ENCODE assay signal across 9 cellular contexts in the genomic region with DNA sequence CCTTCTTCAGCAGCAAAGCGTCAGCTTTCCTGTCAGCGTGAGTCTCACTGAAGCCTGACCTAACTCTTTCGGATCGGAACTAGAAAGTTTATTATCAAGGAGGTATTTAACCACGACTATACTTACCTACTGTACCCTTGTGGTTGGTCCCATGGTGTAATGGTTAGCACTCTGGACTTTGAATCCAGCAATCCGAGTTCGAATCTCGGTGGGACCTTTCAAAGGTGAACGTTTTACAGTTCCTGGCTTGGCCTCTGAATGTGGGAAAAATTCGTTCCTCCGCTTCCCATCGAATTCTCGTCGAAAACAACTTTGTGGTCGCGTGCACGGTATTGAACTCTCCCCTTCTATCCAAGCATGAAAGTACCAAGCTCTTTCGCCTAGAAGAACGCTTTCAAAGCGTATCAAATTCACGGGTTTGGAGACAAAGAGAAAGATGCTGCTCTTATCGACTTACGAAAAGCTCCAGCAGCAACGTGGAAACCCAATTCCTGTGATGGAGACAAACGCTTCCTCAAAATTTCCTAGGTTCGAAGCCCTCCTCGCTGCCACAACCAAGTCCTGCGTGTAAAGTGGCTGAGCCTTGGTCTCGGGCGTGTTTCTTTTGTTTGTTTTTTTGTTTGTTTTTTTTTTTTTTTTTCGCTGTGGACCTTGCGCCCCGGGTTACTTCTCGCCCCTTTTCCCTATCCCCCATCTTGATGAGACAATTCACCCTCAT.
A peak's percentile ranks its signal among the peaks of the same experiment; 100 is the strongest.
DNase-seq lines count a peak whose midpoint lies in the region; ATAC-seq and TF ChIP-seq lines count a peak whose summit lies in the region.
"Had no signal": no experiment of that assay in that cellular context is flagged by ENCODE, and none has a peak within 500 bp of the region (broad histone marks: within the 10 kb centered on the region; RNA-seq: fewer than 3 reads in every experiment).

No MANE protein-coding gene starts in this region.

- H3K4me3 ChIP-seq in Caco-2 (ENCODE audit: low read depth, low read length) = peak overlapping the region; percentile 3; the same call in 1 of the 2 replicates
- H3K4me3 ChIP-seq: upper lobe of left lung had no signal

- TSS peak; percentile 100 for BruUV-seq in Caco-2 (replicated peaks; lab: Mats Ljungman, UMichigan)

- no peaks in the 10 kb centered on the region for H3K27me3 ChIP-seq in Caco-2 (replicated peaks; ENCODE audit: control insufficient read depth, insufficient read depth, low read length)

- peaks cover 11% of the 10 kb centered on the region for H3K4me1 Mint-ChIP-seq in Caco-2 (ENCODE audit: low read depth, unreplicated experiment)
- H3K4me1 Mint-ChIP-seq in activated CD4-positive, alpha-beta T cell treated with anti-CD3 and anti-CD28 coated beads, Interleukin-2, amount 10 ng/mL, durations not matched to agents 7 days and 5 days = peaks cover 39% of the 10 kb centered on the region
- peaks cover 5 to 13% of the 10 kb centered on the region in 2 donors for H3K4me1 Mint-ChIP-seq in effector memory CD8-positive, alpha-beta T cell (ENCODE audit: low read depth in 2 of 2)

- H3K9me3 ChIP-seq in Caco-2 = no peaks in the 10 kb centered on the region
- H3K9me3 ChIP-seq: upper lobe of left lung had no signal

- CTCF ChIA-PET in Caco-2 (lab: Charles Lee) = interaction anchor here (1.4 kb wide), 1 partner anchor 17 kb away, joined by 6 read pairs; no protein-coding TSS in a partner anchor
- CTCF ChIA-PET in activated CD4-positive, alpha-beta T cell treated with anti-CD3 and anti-CD28 coated beads, Interleukin-2, amount 10 ng/mL, durations not matched to agents 7 days and 5 days (lab: Charles Lee) = interaction anchor here (1.0 to 1.3 kb wide), 3 partner anchors 8 to 426 kb away, joined by 3 to 5 read pairs (median 4); no protein-coding TSS in a partner anchor

- H3K27me3 Mint-ChIP-seq in Caco-2 (ENCODE audit: insufficient read depth, unreplicated experiment) = peaks cover 7% of the 10 kb centered on the region
- H3K27me3 Mint-ChIP-seq in activated CD4-positive, alpha-beta T cell treated with anti-CD3 and anti-CD28 coated beads, Interleukin-2, amount 10 ng/mL, durations not matched to agents 7 days and 5 days = peaks cover 68% of the 10 kb centered on the region
- peaks cover 85 to 90% of the 10 kb centered on the region in 2 donors for H3K27me3 Mint-ChIP-seq in effector memory CD8-positive, alpha-beta T cell

- POLR2A ChIA-PET in Caco-2 (lab: Charles Lee) = no interaction called here
- POLR2A ChIA-PET in activated CD4-positive, alpha-beta T cell treated with anti-CD3 and anti-CD28 coated beads, Interleukin-2, amount 10 ng/mL, durations not matched to agents 7 days and 5 days (lab: Charles Lee) = no interaction called here

- intact Hi-C loops in Caco-2 (cut with micrococcal nuclease; ENCODE audit: unreplicated experiment) = loop anchor here (1.0 kb wide), 1 partner anchor 95 kb away; no protein-coding TSS in a partner anchor

- no peak overlapping the region for H3K27ac Mint-ChIP-seq in Caco-2 (ENCODE audit: unreplicated experiment)
- peak overlapping the region; percentile 21 for H3K27ac Mint-ChIP-seq in activated CD4-positive, alpha-beta T cell treated with anti-CD3 and anti-CD28 coated beads, Interleukin-2, amount 10 ng/mL, durations not matched to agents 7 days and 5 days
- no peak overlapping the region for H3K27ac Mint-ChIP-seq in effector memory CD8-positive, alpha-beta T cell

- DNase-seq in Caco-2 (peak; percentile 76 to 83), MV-4-11 (lab: John Stamatoyannopoulos, UW) (peak; percentile 29), fibroblast of the conjunctiva (ENCODE audit: low read depth) (peak; percentile 87), renal cortical epithelial cell (ENCODE audit: low read depth) (peak; percentile 85)
- peak; percentile 19 for DNase-seq in activated CD4-positive, alpha-beta T cell treated with anti-CD3 and anti-CD28 coated beads, Interleukin-2, amount 10 ng/mL, durations not matched to agents 7 days and 5 days
- DNase-seq in effector memory CD8-positive, alpha-beta T cell = no peak

- H3K36me3 ChIP-seq in Caco-2 (ENCODE audit: control insufficient read depth, insufficient read depth, low read length) = no peaks in the 10 kb centered on the region
- H3K36me3 ChIP-seq: upper lobe of left lung had no signal

- peaks cover 6% of the 10 kb centered on the region for H3K36me3 Mint-ChIP-seq in Caco-2 (ENCODE audit: insufficient read depth, unreplicated experiment)
- peaks cover 13% of the 10 kb centered on the region for H3K36me3 Mint-ChIP-seq in activated CD4-positive, alpha-beta T cell treated with anti-CD3 and anti-CD28 coated beads, Interleukin-2, amount 10 ng/mL, durations not matched to agents 7 days and 5 days (ENCODE audit: low read depth)
- H3K36me3 Mint-ChIP-seq in effector memory CD8-positive, alpha-beta T cell (ENCODE audit: insufficient read depth) = peaks cover 4% of the 10 kb centered on the region

- ATAC-seq in GM21447 (IDR thresholded peaks at IDR 0.05; ENCODE audit: unreplicated experiment) (peak; percentile 67), HG03196 (IDR thresholded peaks at IDR 0.05; ENCODE audit: unreplicated experiment) (no peak)
- ATAC-seq in effector memory CD8-positive, alpha-beta T cell (replicated peaks) = no peak

- H3K4me3 Mint-ChIP-seq in Caco-2 (ENCODE audit: unreplicated experiment) = peak overlapping the region; percentile 55
- H3K4me3 Mint-ChIP-seq in activated CD4-positive, alpha-beta T cell treated with anti-CD3 and anti-CD28 coated beads, Interleukin-2, amount 10 ng/mL, durations not matched to agents 7 days and 5 days = peak overlapping the region; percentile 4
- peak overlapping the region in 1 of 2 donors; percentile 17 for H3K4me3 Mint-ChIP-seq in effector memory CD8-positive, alpha-beta T cell

- TF ChIP-seq CTCF in Caco-2 (IDR thresholded peaks at IDR 0.05; ENCODE audit: insufficient read depth in 1 of 2, low read depth in 1 of 2, low read length in 1 of 2, severe bottlenecking in 1 of 2, unreplicated experiment in 1 of 2) = no peak

- no peaks in the 10 kb centered on the region for H3K9me3 Mint-ChIP-seq in Caco-2 (ENCODE audit: unreplicated experiment)
- H3K9me3 Mint-ChIP-seq in activated CD4-positive, alpha-beta T cell treated with anti-CD3 and anti-CD28 coated beads, Interleukin-2, amount 10 ng/mL, durations not matched to agents 7 days and 5 days = peaks cover 2% of the 10 kb centered on the region
- peaks cover 2 to 12% of the 10 kb centered on the region in 2 donors for H3K9me3 Mint-ChIP-seq in effector memory CD8-positive, alpha-beta T cell

- no peaks in the 10 kb centered on the region for H3K4me1 ChIP-seq in Caco-2

Comparison
In these comparisons a context has a peak if more than half of its experiments do, and no peak if none do; other contexts are left out.
1. DNase-seq: peak in Caco-2 (2 of 2), MV-4-11 (single experiment), activated CD4-positive, alpha-beta T cell treated with anti-CD3 and anti-CD28 coated beads, Interleukin-2, amount 10 ng/mL, durations not matched to agents 7 days and 5 days (single experiment), fibroblast of the conjunctiva (single experiment) and renal cortical epithelial cell (single experiment); none in effector memory CD8-positive, alpha-beta T cell (0 of 3).